Comparison of ENCODE assay signal across 8 cellular contexts in genomic region chr1:147083919-147084272, GRCh38.
A peak's percentile ranks its signal among the peaks of the same experiment; 100 is the strongest.
DNase-seq lines count a peak whose midpoint lies in the region; ATAC-seq and TF ChIP-seq lines count a peak whose summit lies in the region.

No MANE protein-coding gene starts in this region.

- no peaks in the 10 kb centered on the region for H3K79me2 ChIP-seq in neural cell (replicated peaks; ENCODE audit: insufficient read depth, low read length)

- no peak overlapping the region for H2AK9ac ChIP-seq in IMR-90 (replicated peaks; ENCODE audit: low read depth, low read length, poor library complexity)

- H3K4me2 ChIP-seq in IMR-90 (ENCODE audit: low read depth, low read length): peak overlapping the region; percentile 76
- peak overlapping the region; percentile 65 for H3K4me2 ChIP-seq in neural cell (ENCODE audit: low read length)

- H3K27ac Mint-ChIP-seq in CD4-positive, CD25-positive, alpha-beta regulatory T cell: peak overlapping the region in 1 of 3 donors; percentile 95

- in situ Hi-C loops in IMR-90 (cut with MboI; ENCODE audit: low sequenced_read_pairs): no loop called here

- H3K56ac ChIP-seq in IMR-90 (ENCODE audit: extremely low read depth, insufficient read depth, low read length): no peak overlapping the region

- H3K4ac ChIP-seq in IMR-90 (ENCODE audit: low read depth, low read length): no peak overlapping the region

- TF ChIP-seq EP300 in neural cell (conservative IDR thresholded peaks at IDR 0.05; ENCODE audit: poor library complexity, severe bottlenecking): no peak

- H3K14ac ChIP-seq in IMR-90 (replicated peaks; ENCODE audit: low read depth, low read length): no peak overlapping the region

- no peak overlapping the region for H3K23ac ChIP-seq in IMR-90 (ENCODE audit: low read depth, low read length)

- no TSS peak for BruUV-seq in IMR-90 (replicated peaks; lab: Mats Ljungman, UMichigan)

- H3K27me3 Mint-ChIP-seq in CD4-positive, CD25-positive, alpha-beta regulatory T cell: peaks cover 80% of the 10 kb centered on the region

- H3K4me1 Mint-ChIP-seq in CD4-positive, CD25-positive, alpha-beta regulatory T cell: peaks cover 14 to 38% (median 33%) of the 10 kb centered on the region in 4 donors

- no peak overlapping the region for H2BK120ac ChIP-seq in IMR-90 (ENCODE audit: low read depth, low read length)

- no peak for TF ChIP-seq POLR2A in IMR-90 (IDR thresholded peaks at IDR 0.05; ENCODE audit: low read depth, low read length)

- no peak overlapping the region for H3K27ac ChIP-seq in CD4-positive, CD25-positive, alpha-beta regulatory T cell (ENCODE audit: insufficient read depth, low read length, poor library complexity, severe bottlenecking)
- no peak overlapping the region for H3K27ac ChIP-seq in IMR-90 (ENCODE audit: insufficient read depth, low read length)
- no peak overlapping the region for H3K27ac ChIP-seq in duodenal mucosa (ENCODE audit: low read depth, low read length)
- no peak overlapping the region for H3K27ac ChIP-seq in neural cell (ENCODE audit: low read length)

- H3K18ac ChIP-seq in IMR-90 (ENCODE audit: low read depth, low read length): no peak overlapping the region

- no peak overlapping the region for H2BK20ac ChIP-seq in IMR-90 (ENCODE audit: low read depth, low read length)

- H3K9me1 ChIP-seq in IMR-90 (ENCODE audit: insufficient read depth, low read length): no peaks in the 10 kb centered on the region

- CTCF ChIA-PET in IMR-90 (lab: Yijun Ruan, JAX): no interaction called here

- no peak for TF ChIP-seq CTCF in IMR-90 (conservative IDR thresholded peaks at IDR 0.05; ENCODE audit: low read depth, low read length)
- no peak for TF ChIP-seq CTCF in neural cell (IDR thresholded peaks at IDR 0.05; ENCODE audit: poor library complexity, severe bottlenecking)

- no peak for ATAC-seq in CD4-positive, CD25-positive, alpha-beta regulatory T cell (ENCODE audit: low read depth in 2 of 2)
- ATAC-seq in IMR-90 (ENCODE audit: low read depth): no peak

- no peak overlapping the region for H4K8ac ChIP-seq in IMR-90 (ENCODE audit: low read depth in 2 of 2, low read length in 2 of 2)

- no peaks in the 10 kb centered on the region for H3K9me2 ChIP-seq in neural cell (ENCODE audit: insufficient read depth, low read length)

- H2AFZ ChIP-seq in IMR-90 (replicated peaks; ENCODE audit: low read length, poor library complexity) (peak overlapping the region; percentile 54), neural cell (ENCODE audit: low read depth, low read length) (no peak overlapping the region)

- H3F3A ChIP-seq in neural cell (ENCODE audit: insufficient read depth, low read length, poor library complexity, severe bottlenecking): no peaks in the 10 kb centered on the region

- peak overlapping the region; percentile 81 for H3K4me3 ChIP-seq in CD4-positive, CD25-positive, alpha-beta regulatory T cell (ENCODE audit: low read depth, low read length)
- peak overlapping the region; percentile 61 for H3K4me3 ChIP-seq in IMR-90 (ENCODE audit: insufficient read depth, low read depth, low read length)
- peak overlapping the region; percentile 68 to 72 for H3K4me3 ChIP-seq in duodenal mucosa (ENCODE audit: low read depth in 1 of 2, low read length in 2 of 2)
- H3K4me3 ChIP-seq in neural cell (ENCODE audit: low read length): peak overlapping the region; percentile 73

- intact Hi-C loops in IMR-90 (cut with micrococcal nuclease): loop anchor here (1.0 kb wide), 2 partner anchors 88 to 159 kb away; partner anchors contain the start of gene PRKAB2

- peaks cover 0 to 26% (median 4%) of the 10 kb centered on the region in 7 donors for H3K9me3 Mint-ChIP-seq in CD4-positive, CD25-positive, alpha-beta regulatory T cell

- H2BK5ac ChIP-seq in IMR-90 (ENCODE audit: low read depth, low read length, poor library complexity, severe bottlenecking): no peak overlapping the region

- H3K36me3 Mint-ChIP-seq in CD4-positive, CD25-positive, alpha-beta regulatory T cell: no peaks in the 10 kb centered on the region

- no peak overlapping the region for H2BK15ac ChIP-seq in IMR-90 (ENCODE audit: low read depth, low read length)

- H3K9me3 ChIP-seq in CD4-positive, CD25-positive, alpha-beta regulatory T cell (ENCODE audit: control insufficient read depth in 2 of 2, low read length in 2 of 2): peaks cover 0 to 7% of the 10 kb centered on the region in 2 experiments
- peaks cover 5% of the 10 kb centered on the region for H3K9me3 ChIP-seq in IMR-90 (ENCODE audit: control insufficient read depth, insufficient read depth, low read length)
- H3K9me3 ChIP-seq in duodenal mucosa (ENCODE audit: control insufficient read depth in 1 of 2, low read length in 2 of 2): no peaks in the 10 kb centered on the region
- H3K9me3 ChIP-seq in neural cell (ENCODE audit: low read length): no peaks in the 10 kb centered on the region

- peaks cover 50% of the 10 kb centered on the region for H3K27me3 ChIP-seq in CD4-positive, CD25-positive, alpha-beta regulatory T cell (ENCODE audit: control insufficient read depth, insufficient read depth, low read length)
- peaks cover 37% of the 10 kb centered on the region for H3K27me3 ChIP-seq in IMR-90 (ENCODE audit: control insufficient read depth, insufficient read depth, low read length)
- H3K27me3 ChIP-seq in duodenal mucosa (ENCODE audit: control insufficient read depth in 1 of 2, insufficient read depth in 2 of 2, low read length in 2 of 2): peaks cover 41 to 42% of the 10 kb centered on the region in 2 donors
- peaks cover 84% of the 10 kb centered on the region for H3K27me3 ChIP-seq in neural cell (ENCODE audit: insufficient read depth, low read depth, low read length)

- peaks cover 31% of the 10 kb centered on the region for H3K4me1 ChIP-seq in CD4-positive, CD25-positive, alpha-beta regulatory T cell (ENCODE audit: control insufficient read depth, insufficient read depth, low read length, poor library complexity, severe bottlenecking)
- H3K4me1 ChIP-seq in IMR-90 (ENCODE audit: control insufficient read depth, insufficient read depth, low read length) (no peaks in the 10 kb centered on the region), duodenal mucosa (ENCODE audit: control insufficient read depth in 1 of 2, insufficient read depth in 2 of 2, low read length in 2 of 2) (peaks cover 0 to 22% of the 10 kb centered on the region in 2 donors)

- H4K20me1 ChIP-seq in IMR-90 (ENCODE audit: insufficient read depth, low read length): no peaks in the 10 kb centered on the region
- no peaks in the 10 kb centered on the region for H4K20me1 ChIP-seq in neural cell (ENCODE audit: insufficient read depth)

- H2AK5ac ChIP-seq in IMR-90 (ENCODE audit: low read depth, low read length): no peak overlapping the region

- no peak overlapping the region for H4K5ac ChIP-seq in IMR-90 (ENCODE audit: low read depth, low read length)

- no CpG with 5 or more reads among the region's 18 CpGs for WGBS in IMR-90 (ENCODE audit: extremely low coverage in 2 of 2, insufficient read length in 1 of 2), 2 experiments

- no peaks in the 10 kb centered on the region for H3K36me3 ChIP-seq in CD4-positive, CD25-positive, alpha-beta regulatory T cell (ENCODE audit: control insufficient read depth, insufficient read depth, low read length)
- H3K36me3 ChIP-seq in IMR-90 (ENCODE audit: control insufficient read depth, insufficient read depth, low read length) (no peaks in the 10 kb centered on the region), duodenal mucosa (ENCODE audit: control insufficient read depth in 1 of 2, insufficient read depth in 2 of 2, low read length in 2 of 2) (no peaks in the 10 kb centered on the region), neural cell (ENCODE audit: insufficient read depth, low read length) (no peaks in the 10 kb centered on the region)

- H3K4me3 Mint-ChIP-seq in CD4-positive, CD25-positive, alpha-beta regulatory T cell: peak overlapping the region; percentile 91 to 96 (median 94)

- no peak overlapping the region for H3K9ac ChIP-seq in IMR-90 (ENCODE audit: low read depth, low read length)
- peak overlapping the region; percentile 54 to 77 for H3K9ac ChIP-seq in duodenal mucosa (ENCODE audit: low read depth in 1 of 2, low read length in 2 of 2)
- H3K9ac ChIP-seq in neural cell (ENCODE audit: low read length): peak overlapping the region; percentile 69

- TF ChIP-seq RAD21 in IMR-90 (IDR thresholded peaks at IDR 0.05; ENCODE audit: low read length) (no peak), neural cell (conservative IDR thresholded peaks at IDR 0.05) (no peak)

- dilution Hi-C loops in IMR-90 (cut with HindIII; ENCODE audit: low sequenced_read_pairs, unreplicated experiment): no loop called here

- DNase-seq in CD4-positive, CD25-positive, alpha-beta regulatory T cell: no peak
- DNase-seq in IMR-90 (no peak), NK-92 (lab: John Stamatoyannopoulos, UW; ENCODE audit: unreplicated experiment) (no peak), NCI-H1417 (lab: John Stamatoyannopoulos, UW) (no peak), NCI-H1092 treated with DMSO at 0.1 percent for 48 hours (lab: John Stamatoyannopoulos, UW) (no peak)
- DNase-seq in NK-92 treated with Interleukin-12 subunit alpha and Interleukin-12 subunit beta, amount 100 ng/mL, for 24 hours (lab: John Stamatoyannopoulos, UW): no peak

- H3K79me1 ChIP-seq in IMR-90 (ENCODE audit: low read depth in 1 of 2, low read length in 2 of 2): no peaks in the 10 kb centered on the region

- H4K91ac ChIP-seq in IMR-90 (ENCODE audit: insufficient read depth, low read depth, low read length): no peak overlapping the region

- POLR2A ChIA-PET in IMR-90 (lab: Charles Lee; ENCODE audit: unreplicated experiment): interaction anchor here (1.0 kb wide), 1 partner anchor 160 kb away, joined by 9 read pairs; no protein-coding TSS in a partner anchor

TF ChIP-seq in IMR-90, 13 proteins besides CTCF, POLR2A, EP300 and RAD21:
- TF ChIP-seq CHD1 (IDR thresholded peaks at IDR 0.05; ENCODE audit: low read depth, low read length): no peak
- TF ChIP-seq SMC3 (IDR thresholded peaks at IDR 0.05; ENCODE audit: low read depth, low read length): no peak
- no peak for TF ChIP-seq FOS (IDR thresholded peaks at IDR 0.05; ENCODE audit: low read depth, low read length)
- no peak for TF ChIP-seq RFX5 (IDR thresholded peaks at IDR 0.05; ENCODE audit: low read depth, low read length)
- no peak for TF ChIP-seq MAZ (IDR thresholded peaks at IDR 0.05; ENCODE audit: borderline replicate concordance, low read depth, low read length)

TF ChIP-seq in neural cell, 6 proteins besides CTCF, POLR2A, EP300 and RAD21 (continues in another document):
- TF ChIP-seq TAF1 (IDR thresholded peaks at IDR 0.05; ENCODE audit: low read depth) (no peak), POLR2AphosphoS5 (IDR thresholded peaks at IDR 0.05) (no peak)
